ENCODE assay signal across 22 cellular contexts in the genomic region with DNA sequence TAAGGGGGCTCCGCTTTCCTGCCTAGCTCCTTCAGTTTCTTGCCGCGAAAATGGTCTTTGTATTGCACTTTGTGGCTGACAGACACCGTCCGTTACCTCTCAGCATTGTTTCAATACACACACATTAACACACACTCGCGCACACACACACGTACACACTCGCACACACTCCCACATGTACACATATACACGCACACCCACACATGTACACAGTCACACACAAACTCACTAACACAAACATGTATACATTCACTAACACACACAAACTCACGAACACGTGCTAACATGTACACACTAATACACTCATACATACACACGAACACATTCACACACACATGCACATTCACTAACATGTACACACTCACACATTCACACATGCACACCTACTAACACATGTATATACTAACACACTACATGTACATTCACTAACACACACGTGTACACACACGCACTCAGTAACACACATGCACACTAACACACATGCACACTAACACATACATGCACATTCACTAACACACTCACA. TPM values are rescaled to one million over a fixed set of nuclear protein-coding genes. Genes with fewer than 3 reads are reported as not detected.
DNase-seq lines count a peak whose midpoint lies in the region; ATAC-seq, FAIRE-seq and TF ChIP-seq lines count a peak whose summit lies in the region.
"Had no signal": no experiment of that assay in that cellular context is flagged by ENCODE, and none has a peak within 500 bp of the region (broad histone marks: within the 10 kb centered on the region; RNA-seq: fewer than 3 reads in every experiment).

No MANE protein-coding gene starts in this region.

- H2AK5ac ChIP-seq in H1 (ENCODE audit: low read depth, low read length), result peak overlapping the region; percentile 90

- H3K79me2 ChIP-seq in OCI-LY3 (ENCODE audit: low read length) (no peaks in the 10 kb centered on the region), H1 (ENCODE audit: control insufficient read depth in 1 of 2, insufficient read depth in 2 of 2, low read length in 2 of 2) (no peaks in the 10 kb centered on the region)

- H3K23ac ChIP-seq in H1 (ENCODE audit: insufficient read length), result no peak overlapping the region

- TF ChIP-seq RAD21 in H1 (IDR thresholded peaks at IDR 0.05 in 1 of 2, conservative IDR thresholded peaks at IDR 0.05 in 1 of 2; ENCODE audit: low read depth in 2 of 2, low read length in 2 of 2), result no peak

- H3K27me3 ChIP-seq in OCI-LY3 (ENCODE audit: low read depth, low read length) (peaks cover 5% of the 10 kb centered on the region; the same call in 1 of the 2 replicates), H1 (replicated peaks in 1 of 4; ENCODE audit: control insufficient read depth in 3 of 4, extremely low read depth in 1 of 4, insufficient read depth in 3 of 4, low read length in 3 of 4) (no peaks in the 10 kb centered on the region)

- peak overlapping the region; percentile 7; the same call in 1 of the 2 replicates for H2BK15ac ChIP-seq in H1 (ENCODE audit: low read length)

- intact Hi-C loops in activated CD8-positive, alpha-beta T cell treated with anti-CD3 and anti-CD28 coated beads for 36 hours (cut with micrococcal nuclease), result no loop called here

- CTCF ChIA-PET in activated CD8-positive, alpha-beta T cell treated with anti-CD3 and anti-CD28 coated beads, Interleukin-2, amount 10 ng/mL, durations not matched to agents 7 days and 5 days (lab: Charles Lee), result interaction anchor here (1.1 kb wide), 1 partner anchor 400 kb away, joined by 4 read pairs; no protein-coding TSS in a partner anchor
- CTCF ChIA-PET in activated CD8-positive, alpha-beta T cell treated with anti-CD3 and anti-CD28 coated beads for 36 hours (lab: Charles Lee), result no interaction called here
- CTCF ChIA-PET in H1 (lab: Charles Lee; ENCODE audit: partially characterized antibody), result interaction anchor here (0.8 to 2.6 kb wide), 8 partner anchors 8 to 50 kb away, joined by 3 to 14 read pairs (median 4); no protein-coding TSS in a partner anchor

- no peaks in the 10 kb centered on the region for H3K9me3 Mint-ChIP-seq in activated CD8-positive, alpha-beta T cell treated with anti-CD3 and anti-CD28 coated beads, Interleukin-2, amount 10 ng/mL, durations not matched to agents 7 days and 5 days (ENCODE audit: insufficient read depth)
- H3K9me3 Mint-ChIP-seq in activated CD8-positive, alpha-beta T cell treated with anti-CD3 and anti-CD28 coated beads for 36 hours, result no peaks in the 10 kb centered on the region
- H3K9me3 Mint-ChIP-seq: GM23338 had no signal

- TF ChIP-seq POLR2A in GM12891 (IDR thresholded peaks at IDR 0.05; ENCODE audit: low read depth, low read length) (no peak), H1 (IDR thresholded peaks at IDR 0.05; ENCODE audit: control extremely low read depth in 1 of 2, low read depth in 2 of 2, low read length in 2 of 2) (no peak)

- no peak overlapping the region for H3K4me3 Mint-ChIP-seq in activated CD8-positive, alpha-beta T cell treated with anti-CD3 and anti-CD28 coated beads, Interleukin-2, amount 10 ng/mL, durations not matched to agents 7 days and 5 days
- H3K4me3 Mint-ChIP-seq in activated CD8-positive, alpha-beta T cell treated with anti-CD3 and anti-CD28 coated beads for 36 hours, result no peak overlapping the region
- H3K4me3 Mint-ChIP-seq: CD14-positive monocyte; CD4-positive, alpha-beta memory T cell; GM23338; IgD-negative memory B cell had no signal

- H3K4me2 ChIP-seq in OCI-LY3 (ENCODE audit: low read length) (peak overlapping the region; percentile 59), H1 (ENCODE audit: insufficient read depth in 1 of 2, low read depth in 2 of 2, low read length in 2 of 2) (no peak overlapping the region)
- H3K4me2 ChIP-seq: A549, GM23338 had no signal

- H4K5ac ChIP-seq in H1 (ENCODE audit: insufficient read length, low read depth, low read length), result no peak overlapping the region

- no peak overlapping the region for H3K27ac Mint-ChIP-seq in activated CD8-positive, alpha-beta T cell treated with anti-CD3 and anti-CD28 coated beads, Interleukin-2, amount 10 ng/mL, durations not matched to agents 7 days and 5 days
- H3K27ac Mint-ChIP-seq in activated CD8-positive, alpha-beta T cell treated with anti-CD3 and anti-CD28 coated beads for 36 hours, result no peak overlapping the region
- H3K27ac Mint-ChIP-seq: CD14-positive monocyte; CD4-positive, alpha-beta memory T cell; GM23338; IgD-negative memory B cell had no signal

- no peak for TF ChIP-seq CTCF in activated CD8-positive, alpha-beta T cell treated with anti-CD3 and anti-CD28 coated beads for 36 hours (IDR thresholded peaks at IDR 0.05)
- TF ChIP-seq CTCF in OCI-LY3 (IDR thresholded peaks at IDR 0.05; ENCODE audit: low read depth, low read length), result no peak
- no peak for TF ChIP-seq CTCF in H1 (IDR thresholded peaks at IDR 0.05; ENCODE audit: control extremely low read depth in 1 of 3, insufficient read depth in 1 of 3, low read depth in 1 of 3, low read length in 3 of 3)

- H3K9ac ChIP-seq in OCI-LY3 (ENCODE audit: low read length), result no peak overlapping the region
- 0 out of 7 replicates have a peak overlapping the region, but pooled peaks of 1 of the 4 experiments have one; percentile 29 for H3K9ac ChIP-seq in H1 (replicated peaks in 1 of 4; ENCODE audit: extremely low read depth in 1 of 4, low read depth in 3 of 4, low read length in 3 of 4)

- H3K4me1 ChIP-seq in OCI-LY3 (ENCODE audit: low read length), result peaks cover 36% of the 10 kb centered on the region
- H3K4me1 ChIP-seq in H1 (replicated peaks in 1 of 4; ENCODE audit: control insufficient read depth in 3 of 4, insufficient read depth in 4 of 4, low read length in 3 of 4), result peaks cover 0 to 12% (median 7%) of the 10 kb centered on the region in 4 experiments; a peak in 6 of 7 replicates

- H3K9me3 ChIP-seq in OCI-LY3 (ENCODE audit: insufficient read depth, low read length) (no peaks in the 10 kb centered on the region), H1 (ENCODE audit: insufficient read depth in 2 of 2, low read depth in 1 of 2, low read length in 1 of 2) (peaks cover 0 to 6% of the 10 kb centered on the region in 2 experiments; a peak in 2 of 4 replicates)
- H3K9me3 ChIP-seq: A549 had no signal

- H4K8ac ChIP-seq in H1 (ENCODE audit: extremely low read depth, insufficient read depth, low read length), result no peak overlapping the region

- 0 out of 2 replicates have a peak overlapping the region, but pooled peaks have one; percentile 26 for H2BK20ac ChIP-seq in H1 (ENCODE audit: low read length)

- no peak for TF ChIP-seq EP300 in H1 (IDR thresholded peaks at IDR 0.05; ENCODE audit: borderline replicate concordance in 1 of 2, low read depth in 2 of 2, low read length in 2 of 2)

- peak; percentile 66 for FAIRE-seq in GM12891 (lab: Jason Lieb, UNC)
- FAIRE-seq in H1 (lab: Jason Lieb, UNC), result no peak
- FAIRE-seq: A549, GM19239 had no signal

- H3K36me3 ChIP-seq in OCI-LY3 (replicated peaks; ENCODE audit: low read depth, low read length) (no peaks in the 10 kb centered on the region), H1 (ENCODE audit: control insufficient read depth in 2 of 4, insufficient read depth in 4 of 4, low read length in 3 of 4) (no peaks in the 10 kb centered on the region)

- no peak overlapping the region; the same call in 1 of the 2 replicates for H3K18ac ChIP-seq in H1 (ENCODE audit: extremely low read depth, low read length)

- no peak overlapping the region for H2BK12ac ChIP-seq in H1 (ENCODE audit: low read depth, low read length)

- H3K4me1 Mint-ChIP-seq in activated CD8-positive, alpha-beta T cell treated with anti-CD3 and anti-CD28 coated beads, Interleukin-2, amount 10 ng/mL, durations not matched to agents 7 days and 5 days (ENCODE audit: low read depth), result no peaks in the 10 kb centered on the region
- no peaks in the 10 kb centered on the region for H3K4me1 Mint-ChIP-seq in activated CD8-positive, alpha-beta T cell treated with anti-CD3 and anti-CD28 coated beads for 36 hours (ENCODE audit: low read depth)
- H3K4me1 Mint-ChIP-seq: CD14-positive monocyte; CD4-positive, alpha-beta memory T cell; IgD-negative memory B cell had no signal

- H3K4ac ChIP-seq in H1 (replicated peaks; ENCODE audit: insufficient read length, low read depth, low read length), result peak overlapping the region; percentile 19

- peak overlapping the region; percentile 45; the same call in 1 of the 2 replicates for H2BK5ac ChIP-seq in H1 (ENCODE audit: low read depth, low read length)

- H3K23me2 ChIP-seq in H1 (ENCODE audit: low read depth, low read length), result peaks cover 5% of the 10 kb centered on the region; the same call in 1 of the 2 replicates

- H3K27me3 Mint-ChIP-seq in activated CD8-positive, alpha-beta T cell treated with anti-CD3 and anti-CD28 coated beads, Interleukin-2, amount 10 ng/mL, durations not matched to agents 7 days and 5 days (ENCODE audit: low read depth), result peaks cover 7% of the 10 kb centered on the region
- no peaks in the 10 kb centered on the region for H3K27me3 Mint-ChIP-seq in activated CD8-positive, alpha-beta T cell treated with anti-CD3 and anti-CD28 coated beads for 36 hours

- H2AFZ ChIP-seq in OCI-LY3 (ENCODE audit: low read depth, low read length) (no peak overlapping the region), H1 (ENCODE audit: low read length) (no peak overlapping the region)
- H2AFZ ChIP-seq: GM23338 had no signal

- peak overlapping the region; percentile 68 for H3K27ac ChIP-seq in OCI-LY3 (ENCODE audit: low read length)
- no peak overlapping the region for H3K27ac ChIP-seq in H1 (ENCODE audit: low read depth, low read length)
- H3K27ac ChIP-seq: 22Rv1, A549 had no signal

- H3K36me3 Mint-ChIP-seq in activated CD8-positive, alpha-beta T cell treated with anti-CD3 and anti-CD28 coated beads, Interleukin-2, amount 10 ng/mL, durations not matched to agents 7 days and 5 days (ENCODE audit: low read depth), result no peaks in the 10 kb centered on the region
- H3K36me3 Mint-ChIP-seq in activated CD8-positive, alpha-beta T cell treated with anti-CD3 and anti-CD28 coated beads for 36 hours (ENCODE audit: low read depth), result no peaks in the 10 kb centered on the region
- H3K36me3 Mint-ChIP-seq: CD14-positive monocyte; CD4-positive, alpha-beta memory T cell; IgD-negative memory B cell had no signal

- ATAC-seq in activated CD8-positive, alpha-beta T cell treated with anti-CD3 and anti-CD28 coated beads, Interleukin-2, amount 10 ng/mL, durations not matched to agents 7 days and 5 days, result no peak
- ATAC-seq in activated CD8-positive, alpha-beta T cell treated with anti-CD3 and anti-CD28 coated beads for 36 hours, result no peak
- ATAC-seq in GM19351 (IDR thresholded peaks at IDR 0.05; ENCODE audit: unreplicated experiment) (no peak), HG02798 (IDR thresholded peaks at IDR 0.05; ENCODE audit: poor library complexity, unreplicated experiment) (no peak)
- ATAC-seq: A549, GM23338, HCT116 had no signal

- H3K14ac ChIP-seq in H1 (ENCODE audit: insufficient read length), result no peak overlapping the region

- DNase-seq in activated CD8-positive, alpha-beta T cell treated with anti-CD3 and anti-CD28 coated beads, Interleukin-2, amount 10 ng/mL, durations not matched to agents 7 days and 5 days, result peak; percentile 12
- no peak for DNase-seq in activated CD8-positive, alpha-beta T cell treated with anti-CD3 and anti-CD28 coated beads for 36 hours
- DNase-seq in GM12891 (ENCODE audit: insufficient read length, low spot score), result no peak
- peak in 1 of 2 experiments; percentile 11 for DNase-seq in H1 (ENCODE audit: low read depth in 1 of 2, low spot score in 2 of 2)
- no peak for DNase-seq in DMS79 (lab: John Stamatoyannopoulos, UW)
- DNase-seq: AML-193; CD4-positive, alpha-beta memory T cell; DMS153; DMS79 treated with DMSO at 0.1 percent for 48 hours; GF-D8; H7; KG1 had no signal

- H3K4me3 ChIP-seq in OCI-LY3 (ENCODE audit: low read length) (peak overlapping the region; percentile 31), H1 (ENCODE audit: extremely low read depth in 1 of 4, insufficient read depth in 2 of 4, low read depth in 3 of 4, low read length in 4 of 4) (no peak overlapping the region)
- H3K4me3 ChIP-seq: A549, GM23338 had no signal

- no peak overlapping the region for H2BK120ac ChIP-seq in H1 (replicated peaks; ENCODE audit: low read depth, low read length)

- no peaks in the 10 kb centered on the region for H3K79me1 ChIP-seq in H1 (ENCODE audit: low read depth, low read length)

- H4K91ac ChIP-seq in H1 (replicated peaks; ENCODE audit: insufficient read length, low read length), result peak overlapping the region; percentile 79

- peak overlapping the region; percentile 11 for H3K56ac ChIP-seq in H1 (replicated peaks; ENCODE audit: insufficient read length, low read depth, low read length)

- 93 to 100% methylated on average over 7 to 15 of the region's 15 CpGs for WGBS in H1 (ENCODE audit: extremely low coverage in 1 of 2, insufficient coverage in 1 of 2, insufficient read length in 1 of 2, insufficient replicate concordance in 2 of 2, low coverage in 1 of 2, low lambda C conversion rate in 2 of 2, missing lambda C conversion rate in 1 of 2), 2 experiments

- POLR2A ChIA-PET in activated CD8-positive, alpha-beta T cell treated with anti-CD3 and anti-CD28 coated beads, Interleukin-2, amount 10 ng/mL, durations not matched to agents 7 days and 5 days (lab: Charles Lee), result no interaction called here
- POLR2A ChIA-PET in activated CD8-positive, alpha-beta T cell treated with anti-CD3 and anti-CD28 coated beads for 36 hours (lab: Charles Lee), result no interaction called here
- POLR2A ChIA-PET in H1 (lab: Charles Lee; ENCODE audit: partially characterized antibody), result no interaction called here

- H4K20me1 ChIP-seq in OCI-LY3 (ENCODE audit: insufficient read depth, low read length) (no peaks in the 10 kb centered on the region), H1 (replicated peaks in 1 of 2; ENCODE audit: control insufficient read depth in 1 of 2, insufficient read depth in 2 of 2, low read length in 2 of 2) (peaks cover 0 to 4% of the 10 kb centered on the region in 2 experiments)

RNA-seq across cellular contexts. Expression of gene PSMG1, which starts 48.9 kb away (rescaled TPM):
- total RNA-seq in activated CD8-positive, alpha-beta T cell treated with anti-CD3 and anti-CD28 coated beads, Interleukin-2, amount 10 ng/mL, durations not matched to agents 7 days and 5 days, result 10 to 100 TPM; 69.0 to 74.5 TPM
- total RNA-seq in activated CD8-positive, alpha-beta T cell treated with anti-CD3 and anti-CD28 coated beads for 36 hours, result 100 to 1,000 TPM in 1 of 2 experiments, 10 to 100 TPM in 1; 90.9 to 107 TPM
- 81.4 TPM for polyA plus RNA-seq in GM12891 (2012; ENCODE audit: low read depth, missing spikeins)
- 93.0 and 93.7 TPM in 2 replicates for total RNA-seq in H1 (2021; fragmentation: NEBNext Ultra II Directional; extraction: Animal tissue kit (Norgen Biotek cat#: 25700))
- 29.2 and 50.7 TPM in 2 replicates for polyA plus RNA-seq in H1 (2011; rRNA removed)
- polyA plus RNA-seq in H1 (2011; cell fraction: cytosol; rRNA removed), result 52.0 TPM
- 15.7 TPM for polyA plus RNA-seq in H1 (2011; cell fraction: nucleus; rRNA removed)
- polyA plus RNA-seq in H1 (2012, experiment 1 of 2), result 54.0 to 70.9 TPM (median 61.6 TPM) in 4 replicates
- polyA plus RNA-seq in H1 (2012, experiment 2 of 2), result 22.8 TPM
- 103 TPM for polyA plus RNA-seq in H1 (2013, experiment 1 of 2)
- polyA plus RNA-seq in H1 (2013, experiment 2 of 2), result 118 TPM
- 16.5 and 24.9 TPM in 2 replicates for polyA minus RNA-seq in H1 (2011; rRNA and poly(A)+ RNA removed)
- polyA minus RNA-seq in H1 (2011; cell fraction: cytosol; rRNA and poly(A)+ RNA removed), result 15.3 TPM
- 13.2 TPM for polyA minus RNA-seq in H1 (2011; cell fraction: nucleus; rRNA and poly(A)+ RNA removed)
